9 cellular contexts compared by ENCODE assay signal in the genomic region with DNA sequence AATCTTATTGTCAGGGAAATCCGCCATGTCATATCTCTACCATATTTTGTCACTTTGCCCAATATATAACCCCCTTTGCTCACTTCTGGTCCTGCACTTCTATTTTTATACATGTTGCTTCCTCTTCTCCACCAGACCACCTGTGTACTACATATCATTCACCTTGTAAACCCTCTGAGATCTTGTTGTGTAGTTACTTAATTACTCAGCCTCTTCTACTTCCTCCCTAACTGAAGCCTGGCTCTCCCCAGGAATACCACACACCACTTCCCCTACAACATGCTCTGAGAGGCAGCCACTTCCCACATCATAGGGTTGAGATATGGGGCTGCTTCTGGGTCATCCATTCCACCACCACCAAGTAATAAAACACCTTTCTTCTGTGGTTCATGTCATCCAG. TPM values are rescaled to one million over a fixed set of nuclear protein-coding genes. Genes with fewer than 3 reads are reported as not detected.
A peak's percentile ranks its signal among the peaks of the same experiment; 100 is the strongest.
DNase-seq lines count a peak whose midpoint lies in the region; ATAC-seq and TF ChIP-seq lines count a peak whose summit lies in the region.
"Had no signal": no experiment of that assay in that cellular context is flagged by ENCODE, and none has a peak within 500 bp of the region (broad histone marks: within the 10 kb centered on the region; RNA-seq: fewer than 3 reads in every experiment).

No MANE protein-coding gene starts in this region.

- no peaks in the 10 kb centered on the region for H3K27me3 ChIP-seq in left lung

- H3K36me3 ChIP-seq in left lung = no peaks in the 10 kb centered on the region

- ATAC-seq in GM18520 (IDR thresholded peaks at IDR 0.05; ENCODE audit: unreplicated experiment) (peak; percentile 79), GM21786 (IDR thresholded peaks at IDR 0.05; ENCODE audit: unreplicated experiment) (peak; percentile 92), left lung (peak; percentile 55), HG03025 (IDR thresholded peaks at IDR 0.05; ENCODE audit: low FRiP score, unreplicated experiment) (no peak)

- H3K4me1 ChIP-seq in left lung = peaks cover 0 to 56% of the 10 kb centered on the region in 2 donors

- peak; percentile 98 for DNase-seq in MV-4-11 (lab: John Stamatoyannopoulos, UW)
- DNase-seq in left lung = peak in 1 of 2 donors; percentile 37
- no peak for DNase-seq in inferior parietal cortex (ENCODE audit: extremely low spot score)
- no peak for DNase-seq in NCI-H82 treated with DMSO at 0.1 percent for 48 hours (lab: John Stamatoyannopoulos, UW; ENCODE audit: unreplicated experiment)
- no peak for DNase-seq in AG20443 (ENCODE audit: low spot score)

- no peaks in the 10 kb centered on the region for H3K9me3 ChIP-seq in left lung

- H3K4me3 ChIP-seq in left lung = no peak overlapping the region

- intact Hi-C loops in left lung (cut with DNase I) = no loop called here

- H3K27ac ChIP-seq in left lung = peak overlapping the region in 1 of 2 donors; percentile 55

- no peak for TF ChIP-seq CTCF in left lung (IDR thresholded peaks at IDR 0.05)

RNA-seq across cellular contexts. Expression of a gene that starts 10.0 kb away (rescaled TPM):
- total RNA-seq in left lung = 100 to 1,000 TPM; 184 to 193 TPM

RNA-seq across cellular contexts. Expression of a gene that starts 32.3 kb away (rescaled TPM):
- total RNA-seq in left lung = not detected
- total RNA-seq: glomerular endothelial cell had no signal

RNA-seq across cellular contexts. Expression of a gene that starts 45.9 kb away (rescaled TPM):
- total RNA-seq in left lung = 1 to 10 TPM; 1.3 to 2.2 TPM
